8 cellular contexts compared by ENCODE assay signal in genomic region chr1:235275223-235275622, GRCh38. TPM values are rescaled to one million over a fixed set of nuclear protein-coding genes. Genes with fewer than 3 reads are reported as not detected.
DNase-seq lines count a peak whose midpoint lies in the region; ATAC-seq and TF ChIP-seq lines count a peak whose summit lies in the region.

No MANE protein-coding gene starts in this region.

- H3K27me3 ChIP-seq in CD8-positive, alpha-beta memory T cell (ENCODE audit: insufficient read depth, low read length, poor library complexity, severe bottlenecking): no peaks in the 10 kb centered on the region
- no peaks in the 10 kb centered on the region for H3K27me3 ChIP-seq in BE2C

- CTCF ChIA-PET in CD8-positive, alpha-beta memory T cell (lab: Charles Lee): interaction anchor here (0.6 to 1.3 kb wide), 6 partner anchors 9 to 230 kb away, joined by 3 to 5 read pairs (median 4); no protein-coding TSS in a partner anchor

- H3K36me3 Mint-ChIP-seq in CD8-positive, alpha-beta memory T cell: peaks cover 0 to 3% (median 1%) of the 10 kb centered on the region in 3 donors
- H3K36me3 Mint-ChIP-seq in activated T-helper 1 cell treated with anti-CD3 and anti-CD28 coated beads, Interleukin-12 subunit alpha, Interleukin-12 subunit beta, Interleukin-2, Interleukin-4 antibody, amounts not matched to agents 30 ng/mL and 10 ng/mL and 1 ng/mL, durations not matched to agents 14 hours and 24 hours and 36 hours (ENCODE audit: low read depth): peaks cover 3% of the 10 kb centered on the region

- peak overlapping the region in 5 of 7 donors; percentile 0 to 55 (median 26) for H3K4me3 Mint-ChIP-seq in CD8-positive, alpha-beta memory T cell
- H3K4me3 Mint-ChIP-seq in activated T-helper 1 cell treated with anti-CD3 and anti-CD28 coated beads, Interleukin-12 subunit alpha, Interleukin-12 subunit beta, Interleukin-2, Interleukin-4 antibody, amounts not matched to agents 30 ng/mL and 10 ng/mL and 1 ng/mL, durations not matched to agents 14 hours and 24 hours and 36 hours: no peak overlapping the region

- H3K4me3 ChIP-seq in CD8-positive, alpha-beta memory T cell (ENCODE audit: low read length): no peak overlapping the region
- no peak overlapping the region for H3K4me3 ChIP-seq in BE2C (ENCODE audit: low read depth, low read length)

- H3K9me3 ChIP-seq in CD8-positive, alpha-beta memory T cell (ENCODE audit: low read length): no peaks in the 10 kb centered on the region
- H3K9me3 ChIP-seq in BE2C: no peaks in the 10 kb centered on the region

- no peak overlapping the region for H3K27ac ChIP-seq in CD8-positive, alpha-beta memory T cell (ENCODE audit: low read depth, low read length)

- intact Hi-C loops in activated T-helper 1 cell treated with anti-CD3 and anti-CD28 coated beads, Interleukin-12 subunit alpha, Interleukin-12 subunit beta, Interleukin-2, Interleukin-4 antibody, amounts not matched to agents 30 ng/mL and 10 ng/mL and 1 ng/mL, durations not matched to agents 14 hours and 24 hours and 36 hours (cut with micrococcal nuclease): loop anchor here (2.0 kb wide), 2 partner anchors 22 to 54 kb away; partner anchors contain the start of genes ARID4B and GGPS1

- no peaks in the 10 kb centered on the region for H3K27me3 Mint-ChIP-seq in CD8-positive, alpha-beta memory T cell
- H3K27me3 Mint-ChIP-seq in activated T-helper 1 cell treated with anti-CD3 and anti-CD28 coated beads, Interleukin-12 subunit alpha, Interleukin-12 subunit beta, Interleukin-2, Interleukin-4 antibody, amounts not matched to agents 30 ng/mL and 10 ng/mL and 1 ng/mL, durations not matched to agents 14 hours and 24 hours and 36 hours (ENCODE audit: insufficient read depth): no peaks in the 10 kb centered on the region

- POLR2A ChIA-PET in CD8-positive, alpha-beta memory T cell (lab: Charles Lee): interaction anchor here (0.7 kb wide), 1 partner anchor 218 kb away, joined by 6 read pairs; no protein-coding TSS in a partner anchor

- H3K27ac Mint-ChIP-seq in CD8-positive, alpha-beta memory T cell: peak overlapping the region in 7 of 8 donors; percentile 0 to 88 (median 69)
- peak overlapping the region; percentile 68 for H3K27ac Mint-ChIP-seq in activated T-helper 1 cell treated with anti-CD3 and anti-CD28 coated beads, Interleukin-12 subunit alpha, Interleukin-12 subunit beta, Interleukin-2, Interleukin-4 antibody, amounts not matched to agents 30 ng/mL and 10 ng/mL and 1 ng/mL, durations not matched to agents 14 hours and 24 hours and 36 hours

- ATAC-seq in GM19324 (IDR thresholded peaks at IDR 0.05; ENCODE audit: low FRiP score, unreplicated experiment) (peak; percentile 49), HG03175 (IDR thresholded peaks at IDR 0.05; ENCODE audit: unreplicated experiment) (peak; percentile 74), HG02763 (IDR thresholded peaks at IDR 0.05; ENCODE audit: unreplicated experiment) (no peak)

- H3K9me3 Mint-ChIP-seq in CD8-positive, alpha-beta memory T cell: no peaks in the 10 kb centered on the region
- H3K9me3 Mint-ChIP-seq in activated T-helper 1 cell treated with anti-CD3 and anti-CD28 coated beads, Interleukin-12 subunit alpha, Interleukin-12 subunit beta, Interleukin-2, Interleukin-4 antibody, amounts not matched to agents 30 ng/mL and 10 ng/mL and 1 ng/mL, durations not matched to agents 14 hours and 24 hours and 36 hours: no peaks in the 10 kb centered on the region

- peaks cover 71% of the 10 kb centered on the region for H3K4me1 ChIP-seq in CD8-positive, alpha-beta memory T cell (ENCODE audit: insufficient read depth, low read length)
- peaks cover 29% of the 10 kb centered on the region for H3K4me1 ChIP-seq in BE2C

- no peaks in the 10 kb centered on the region for H3K36me3 ChIP-seq in CD8-positive, alpha-beta memory T cell (ENCODE audit: insufficient read depth, low read length)
- no peaks in the 10 kb centered on the region; the same call in 1 of the 2 replicates for H3K36me3 ChIP-seq in BE2C

- H3K4me1 Mint-ChIP-seq in CD8-positive, alpha-beta memory T cell: peaks cover 73 to 91% (median 86%) of the 10 kb centered on the region in 3 donors
- peaks cover 46% of the 10 kb centered on the region for H3K4me1 Mint-ChIP-seq in activated T-helper 1 cell treated with anti-CD3 and anti-CD28 coated beads, Interleukin-12 subunit alpha, Interleukin-12 subunit beta, Interleukin-2, Interleukin-4 antibody, amounts not matched to agents 30 ng/mL and 10 ng/mL and 1 ng/mL, durations not matched to agents 14 hours and 24 hours and 36 hours (ENCODE audit: low read depth)

- peak in 2 of 5 donors; percentile 8 to 21 for DNase-seq in CD8-positive, alpha-beta memory T cell
- DNase-seq in activated T-helper 1 cell treated with anti-CD3 and anti-CD28 coated beads, Interleukin-12 subunit alpha, Interleukin-12 subunit beta, Interleukin-2, Interleukin-4 antibody, amounts not matched to agents 30 ng/mL and 10 ng/mL and 1 ng/mL, durations not matched to agents 14 hours and 24 hours and 36 hours (ENCODE audit: low spot score): no peak
- DNase-seq in stimulated activated CD4-positive, alpha-beta T cell treated with anti-CD3 and anti-CD28 coated beads, Interleukin-2, amount 100 ng/mL, for 48 hours: no peak
- no peak for DNase-seq in stimulated activated CD4-positive, alpha-beta T cell treated with anti-CD3 and anti-CD28 coated beads, Interleukin-4, amount 100 ng/mL, for 24 hours
- DNase-seq in BE2C: no peak

- TF ChIP-seq CTCF in BE2C (IDR thresholded peaks at IDR 0.05; ENCODE audit: low read depth, low read length): no peak

RNA-seq across cellular contexts. Expression of gene ARID4B, which starts 52.8 kb away (rescaled TPM):
- total RNA-seq in CD8-positive, alpha-beta memory T cell: 10 to 100 TPM; 39.9 to 43.0 TPM
- polyA plus RNA-seq in CD8-positive, alpha-beta memory T cell: 88.6 TPM
- total RNA-seq in activated T-helper 1 cell treated with anti-CD3 and anti-CD28 coated beads, Interleukin-12 subunit alpha, Interleukin-12 subunit beta, Interleukin-2, Interleukin-4 antibody, amounts not matched to agents 30 ng/mL and 10 ng/mL and 1 ng/mL, durations not matched to agents 14 hours and 24 hours and 36 hours: 58.7 and 66.6 TPM in 2 replicates
- polyA plus RNA-seq in BE2C (2012; ENCODE audit: insufficient read depth, insufficient read length, low read depth): 13.1 TPM

RNA-seq across cellular contexts. Expression of gene GGPS1, which starts 53.1 kb away (rescaled TPM):
- 10 to 100 TPM; 26.3 to 29.0 TPM for total RNA-seq in CD8-positive, alpha-beta memory T cell
- polyA plus RNA-seq in CD8-positive, alpha-beta memory T cell: 63.0 TPM
- total RNA-seq in activated T-helper 1 cell treated with anti-CD3 and anti-CD28 coated beads, Interleukin-12 subunit alpha, Interleukin-12 subunit beta, Interleukin-2, Interleukin-4 antibody, amounts not matched to agents 30 ng/mL and 10 ng/mL and 1 ng/mL, durations not matched to agents 14 hours and 24 hours and 36 hours: 28.8 and 29.8 TPM in 2 replicates
- 39.0 TPM for polyA plus RNA-seq in BE2C (2012; ENCODE audit: insufficient read depth, insufficient read length, low read depth)
